ENCODE assay signal across 8 cellular contexts in genomic region chr17:18259621-18260331, GRCh38. TPM values are rescaled to one million over a fixed set of nuclear protein-coding genes. Genes with fewer than 3 reads are reported as not detected.
DNase-seq lines count a peak whose midpoint lies in the region; ATAC-seq lines count a peak whose summit lies in the region.

No MANE protein-coding gene starts in this region.

- H3K14ac ChIP-seq in mesenchymal stem cell (ENCODE audit: low read length in 2 of 2) = no peak overlapping the region

- H3K9ac ChIP-seq in BLaER1 = peak overlapping the region; percentile 86
- H3K9ac ChIP-seq in mesenchymal stem cell (ENCODE audit: low read length) = peak overlapping the region; percentile 97

- H3K4me1 ChIP-seq in BLaER1 (peaks cover 47% of the 10 kb centered on the region), mesenchymal stem cell (ENCODE audit: control insufficient read depth, insufficient read depth, low read depth, low read length) (peaks cover 48% of the 10 kb centered on the region)

- H3K4me3 ChIP-seq in BLaER1 = peak overlapping the region; percentile 84
- H3K4me3 ChIP-seq in mesenchymal stem cell (ENCODE audit: insufficient read depth in 1 of 2, low read depth in 1 of 2, low read length in 2 of 2) = peak overlapping the region in 1 of 2 experiments; percentile 87

- 58% methylated on average over 22 of the region's 22 CpGs for WGBS in mesenchymal stem cell

- peak overlapping the region in 1 of 2 experiments; percentile 27 for H2BK12ac ChIP-seq in mesenchymal stem cell (ENCODE audit: low read length in 2 of 2)

- peaks cover 43% of the 10 kb centered on the region for H3K36me3 ChIP-seq in BLaER1
- H3K36me3 ChIP-seq in mesenchymal stem cell (ENCODE audit: control insufficient read depth in 1 of 2, insufficient read depth in 2 of 2, low read depth in 1 of 2, low read length in 2 of 2) = peaks cover 43 to 46% of the 10 kb centered on the region in 2 experiments

- H2BK5ac ChIP-seq in mesenchymal stem cell (ENCODE audit: low read depth, low read length, poor library complexity, severe bottlenecking) = peak overlapping the region; percentile 4

- H4K8ac ChIP-seq in mesenchymal stem cell (ENCODE audit: low read length) = peak overlapping the region; percentile 5

- H4K91ac ChIP-seq in mesenchymal stem cell (ENCODE audit: low read length) = peak overlapping the region; percentile 9

- H2AFZ ChIP-seq in mesenchymal stem cell (ENCODE audit: low read depth, low read length) = no peak overlapping the region

- H2BK120ac ChIP-seq in mesenchymal stem cell (ENCODE audit: low read depth, low read length) = no peak overlapping the region

- H3K4me2 ChIP-seq in BLaER1 (peak overlapping the region; percentile 98), mesenchymal stem cell (ENCODE audit: low read length, poor library complexity, severe bottlenecking) (peak overlapping the region; percentile 50)

- H3K9me3 ChIP-seq in BLaER1 = no peaks in the 10 kb centered on the region
- H3K9me3 ChIP-seq in mesenchymal stem cell (ENCODE audit: control insufficient read depth, low read length) = no peaks in the 10 kb centered on the region

- H3K23ac ChIP-seq in mesenchymal stem cell (ENCODE audit: low read length in 2 of 2) = no peak overlapping the region

- ATAC-seq in GM19455 (IDR thresholded peaks at IDR 0.05; ENCODE audit: unreplicated experiment) = no peak

- peak; percentile 62 for DNase-seq in HPDE6-E6E7 (ENCODE audit: extremely low spot score)
- peak; percentile 60 for DNase-seq in astrocyte of the hippocampus (ENCODE audit: low read depth, low spot score)
- no peak for DNase-seq in mesenchymal stem cell
- no peak for DNase-seq in iPS-NIHi11 (ENCODE audit: low spot score)
- no peak for DNase-seq in H4 (ENCODE audit: low spot score)
- DNase-seq in ecto neural progenitor cell (ENCODE audit: low spot score) = no peak

- peak overlapping the region in 1 of 2 experiments; percentile 13 for H3K18ac ChIP-seq in mesenchymal stem cell (ENCODE audit: low read depth in 1 of 2, low read length in 2 of 2)

- peak overlapping the region; percentile 70 for H2AK5ac ChIP-seq in mesenchymal stem cell (ENCODE audit: low read length, severe bottlenecking)

- H2BK15ac ChIP-seq in mesenchymal stem cell (ENCODE audit: low read depth, poor library complexity, severe bottlenecking) = no peak overlapping the region

- H3K27me3 ChIP-seq in BLaER1 (no peaks in the 10 kb centered on the region), mesenchymal stem cell (ENCODE audit: control insufficient read depth in 1 of 2, insufficient read depth in 1 of 2, low read length in 2 of 2) (no peaks in the 10 kb centered on the region)

- peak overlapping the region in 1 of 2 experiments; percentile 12 for H3K4ac ChIP-seq in mesenchymal stem cell (ENCODE audit: low read depth in 1 of 2, low read length in 2 of 2)

- H3K27ac ChIP-seq in BLaER1 (0 out of 2 replicates have a peak overlapping the region, but pooled peaks have one; percentile 14), mesenchymal stem cell (ENCODE audit: low read length, poor library complexity, severe bottlenecking) (peak overlapping the region; percentile 44)

- H3K79me1 ChIP-seq in mesenchymal stem cell (replicated peaks; ENCODE audit: low read length, poor library complexity, severe bottlenecking) = peaks cover 26% of the 10 kb centered on the region

- peaks cover 53% of the 10 kb centered on the region for H4K20me1 ChIP-seq in BLaER1

RNA-seq across cellular contexts. Expression of gene MIEF2, which starts 0.7 kb away (rescaled TPM):
- polyA plus RNA-seq in mesenchymal stem cell (2013, experiment 1 of 2) = 3.5 TPM
- 3.6 TPM for polyA plus RNA-seq in mesenchymal stem cell (2013, experiment 2 of 2)
- 4.1 and 5.0 TPM in 2 replicates for total RNA-seq in H4 (2014; rRNA removed; shearing (Covaris generic))

RNA-seq across cellular contexts. Expression of gene FLII, which starts 1.2 kb away (rescaled TPM):
- polyA plus RNA-seq in mesenchymal stem cell (2013, experiment 1 of 2) = 181 TPM
- polyA plus RNA-seq in mesenchymal stem cell (2013, experiment 2 of 2) = 174 TPM
- total RNA-seq in H4 (2014; rRNA removed; shearing (Covaris generic)) = 128 and 139 TPM in 2 replicates

RNA-seq across cellular contexts. Expression of gene LLGL1, which starts 34.3 kb away (rescaled TPM):
- polyA plus RNA-seq in mesenchymal stem cell (2013, experiment 1 of 2) = 13.5 TPM
- 13.0 TPM for polyA plus RNA-seq in mesenchymal stem cell (2013, experiment 2 of 2)
- 12.1 and 14.0 TPM in 2 replicates for total RNA-seq in H4 (2014; rRNA removed; shearing (Covaris generic))

RNA-seq across cellular contexts. Expression of gene TOP3A, which starts 55.0 kb away (rescaled TPM):
- polyA plus RNA-seq in mesenchymal stem cell (2013, experiment 1 of 2) = 12.8 TPM
- 12.5 TPM for polyA plus RNA-seq in mesenchymal stem cell (2013, experiment 2 of 2)
- 25.6 and 31.1 TPM in 2 replicates for total RNA-seq in H4 (2014; rRNA removed; shearing (Covaris generic))

RNA-seq across cellular contexts. Expression of gene SMCR8, which starts 55.3 kb away (rescaled TPM):
- polyA plus RNA-seq in mesenchymal stem cell (2013, experiment 1 of 2) = 10.0 TPM
- 9.7 TPM for polyA plus RNA-seq in mesenchymal stem cell (2013, experiment 2 of 2)
- 6.3 and 7.3 TPM in 2 replicates for total RNA-seq in H4 (2014; rRNA removed; shearing (Covaris generic))

Comparison
In these comparisons a context has a peak if more than half of its experiments do, and no peak if none do; other contexts are left out.
1. DNase-seq: peak in HPDE6-E6E7 (single experiment) and astrocyte of the hippocampus (single experiment); none in mesenchymal stem cell (single experiment), iPS-NIHi11 (single experiment), H4 (single experiment) and ecto neural progenitor cell (single experiment).